Comparison of ENCODE assay signal across 7 cellular contexts in genomic region chr7:135281363-135281949, GRCh38. TPM values are rescaled to one million over a fixed set of nuclear protein-coding genes. Genes with fewer than 3 reads are reported as not detected.
A peak's percentile ranks its signal among the peaks of the same experiment; 100 is the strongest.
DNase-seq lines count a peak whose midpoint lies in the region; ATAC-seq and TF ChIP-seq lines count a peak whose summit lies in the region.

No MANE protein-coding gene starts in this region.

- 1 to 5% (median 2%) methylated on average over 7 of the region's 7 CpGs for WGBS in adrenal gland, 4 donors
- 2 to 5% methylated on average over 7 of the region's 7 CpGs for WGBS in sigmoid colon, 2 donors

- DNase-seq in GM13976 (ENCODE audit: low spot score), result peak; percentile 83
- DNase-seq in NCI-H1436 (lab: John Stamatoyannopoulos, UW), result peak; percentile 84
- peak; percentile 75 for DNase-seq in SW480 (ENCODE audit: low spot score)
- peak; percentile 82 to 94 (median 89) for DNase-seq in adrenal gland
- DNase-seq in right atrium auricular region (ENCODE audit: low spot score), result peak; percentile 84
- DNase-seq in sigmoid colon, result peak; percentile 89

- ATAC-seq in HG02798 (IDR thresholded peaks at IDR 0.05; ENCODE audit: poor library complexity, unreplicated experiment), result peak; percentile 99

- in situ Hi-C loops in GM13976 (cut with MboI; ENCODE audit: low sequenced_read_pairs, unreplicated experiment), result loop anchor here (25.0 kb wide), 1 partner anchor 381 kb away; the partner anchor contains the start of gene STMP1

- no peak for TF ChIP-seq EP300 in sigmoid colon (IDR thresholded peaks at IDR 0.05)

- H3K4me3 ChIP-seq in adrenal gland, result peak overlapping the region in 1 of 4 donors; percentile 28
- H3K4me3 ChIP-seq in right atrium auricular region, result no peak overlapping the region
- peak overlapping the region in 1 of 4 donors; percentile 6 for H3K4me3 ChIP-seq in sigmoid colon

- H3K9me3 ChIP-seq in adrenal gland (replicated peaks in 1 of 3) (no peaks in the 10 kb centered on the region), right atrium auricular region (no peaks in the 10 kb centered on the region), sigmoid colon (no peaks in the 10 kb centered on the region)

- H3K27me3 ChIP-seq in adrenal gland (no peaks in the 10 kb centered on the region), right atrium auricular region (no peaks in the 10 kb centered on the region), sigmoid colon (no peaks in the 10 kb centered on the region)

- TF ChIP-seq POLR2A in adrenal gland (IDR thresholded peaks at IDR 0.05) (no peak), sigmoid colon (IDR thresholded peaks at IDR 0.05) (no peak)

- intact Hi-C loops in adrenal gland (cut with DNase I) (loop anchor here (5.0 to 10.0 kb wide), 4 partner anchors 273 to 363 kb away; partner anchors contain the start of gene NUP205 (in 2 of the 2)), sigmoid colon (cut with DNase I) (loop anchor here (1.0 to 5.0 kb wide), 2 partner anchors 231 to 277 kb away; partner anchors contain the start of gene CNOT4)

- H3K4me1 ChIP-seq in adrenal gland (replicated peaks in 1 of 2), result peaks cover 0 to 7% of the 10 kb centered on the region in 2 donors
- H3K4me1 ChIP-seq in right atrium auricular region, result no peaks in the 10 kb centered on the region
- H3K4me1 ChIP-seq in sigmoid colon, result peaks cover 0 to 11% (median 10%) of the 10 kb centered on the region in 4 donors

- H3K36me3 ChIP-seq in adrenal gland (replicated peaks in 1 of 2) (no peaks in the 10 kb centered on the region), right atrium auricular region (no peaks in the 10 kb centered on the region), sigmoid colon (no peaks in the 10 kb centered on the region)

- peak overlapping the region in 1 of 5 donors; percentile 21 for H3K27ac ChIP-seq in adrenal gland
- H3K27ac ChIP-seq in right atrium auricular region, result no peak overlapping the region
- H3K27ac ChIP-seq in sigmoid colon, result peak overlapping the region in 1 of 4 donors; percentile 48

- TF ChIP-seq CTCF in GM13976 (IDR thresholded peaks at IDR 0.05; ENCODE audit: borderline replicate concordance, control extremely low read depth, extremely low read depth, insufficient read depth, missing control alignments), result peak; percentile 98
- TF ChIP-seq CTCF in adrenal gland (IDR thresholded peaks at IDR 0.05), result peak; percentile 78 to 99 (median 97)
- peak; percentile 85 to 96 for TF ChIP-seq CTCF in right atrium auricular region (IDR thresholded peaks at IDR 0.05)
- peak; percentile 89 to 95 (median 92) for TF ChIP-seq CTCF in sigmoid colon (IDR thresholded peaks at IDR 0.05)

RNA-seq across cellular contexts. Expression of gene STRA8, which starts 47.8 kb away (rescaled TPM):
- not detected for total RNA-seq in adrenal gland
- not detected for polyA plus RNA-seq in adrenal gland
- total RNA-seq in right atrium auricular region, result not detected
- not detected for total RNA-seq in sigmoid colon
- polyA plus RNA-seq in sigmoid colon, result not detected
